ENCODE assay signal across 8 cellular contexts in genomic region chr22:46148885-46149492, GRCh38. TPM values are rescaled to one million over a fixed set of nuclear protein-coding genes. Genes with fewer than 3 reads are reported as not detected.
DNase-seq lines count a peak whose midpoint lies in the region; ATAC-seq, FAIRE-seq and TF ChIP-seq lines count a peak whose summit lies in the region.

No MANE protein-coding gene starts in this region.

- H3K4me3 ChIP-seq in GM06990 (replicated peaks; ENCODE audit: low read depth, low read length) (peak overlapping the region; percentile 74), foreskin fibroblast (ENCODE audit: low read depth in 1 of 2, low read length in 2 of 2) (peak overlapping the region; percentile 61 to 70), psoas muscle (peak overlapping the region; percentile 94)

- peaks cover 44% of the 10 kb centered on the region for H3K4me1 ChIP-seq in psoas muscle

- no peak for ATAC-seq in psoas muscle

- H3K36me3 ChIP-seq in GM06990 (ENCODE audit: control insufficient read depth, insufficient read depth, low read length) (no peaks in the 10 kb centered on the region), psoas muscle (ENCODE audit: insufficient read depth in 1 of 2, low read depth in 1 of 2) (peaks cover 0 to 18% of the 10 kb centered on the region in 2 donors)

- H3K27me3 Mint-ChIP-seq in T-helper 1 cell treated with Interleukin-12 subunit alpha and Interleukin-12 subunit beta and Interleukin-4 antibody, amounts not matched to agents 30 μg/mL and 1 μg/mL, for 36 hours (ENCODE audit: low read depth), result peaks cover 42% of the 10 kb centered on the region

- intact Hi-C loops in psoas muscle (cut with DNase I), result loop anchor here (5.0 kb wide), 4 partner anchors 98 to 148 kb away; partner anchors contain the start of genes CDPF1 (in 1 of the 2) and GTSE1 (in 1 of the 2)

- H3K9me3 Mint-ChIP-seq in T-helper 1 cell treated with Interleukin-12 subunit alpha and Interleukin-12 subunit beta and Interleukin-4 antibody, amounts not matched to agents 30 μg/mL and 1 μg/mL, for 36 hours, result no peaks in the 10 kb centered on the region

- peaks cover 2% of the 10 kb centered on the region for H3K36me3 Mint-ChIP-seq in T-helper 1 cell treated with Interleukin-12 subunit alpha and Interleukin-12 subunit beta and Interleukin-4 antibody, amounts not matched to agents 30 μg/mL and 1 μg/mL, for 36 hours (ENCODE audit: low read depth)

- H3K9me3 ChIP-seq in psoas muscle, result no peaks in the 10 kb centered on the region

- H3K4me1 Mint-ChIP-seq in T-helper 1 cell treated with Interleukin-12 subunit alpha and Interleukin-12 subunit beta and Interleukin-4 antibody, amounts not matched to agents 30 μg/mL and 1 μg/mL, for 36 hours (ENCODE audit: low read depth), result peaks cover 12% of the 10 kb centered on the region

- TF ChIP-seq CTCF in GM06990 (IDR thresholded peaks at IDR 0.05; ENCODE audit: insufficient read depth, low read length, poor library complexity, severe bottlenecking), result no peak
- no peak for TF ChIP-seq CTCF in foreskin fibroblast (IDR thresholded peaks at IDR 0.05; ENCODE audit: low read depth, low read length)
- no peak for TF ChIP-seq CTCF in psoas muscle (IDR thresholded peaks at IDR 0.05)

- H3K27ac ChIP-seq in psoas muscle, result peak overlapping the region; percentile 93

- FAIRE-seq in frontal cortex (lab: Jason Lieb, UNC), result no peak

- H3K4me3 Mint-ChIP-seq in T-helper 1 cell treated with Interleukin-12 subunit alpha and Interleukin-12 subunit beta and Interleukin-4 antibody, amounts not matched to agents 30 μg/mL and 1 μg/mL, for 36 hours, result peak overlapping the region; percentile 81

- peak overlapping the region; percentile 83 for H3K27ac Mint-ChIP-seq in T-helper 1 cell treated with Interleukin-12 subunit alpha and Interleukin-12 subunit beta and Interleukin-4 antibody, amounts not matched to agents 30 μg/mL and 1 μg/mL, for 36 hours

- 23 to 29% (median 29%) methylated on average over 10 of the region's 10 CpGs for WGBS in psoas muscle, 3 donors

- DNase-seq in GM06990 (ENCODE audit: extremely low read depth, insufficient read length), result no peak
- DNase-seq in foreskin fibroblast, result no peak
- DNase-seq in psoas muscle, result no peak
- no peak for DNase-seq in NCI-H69 (lab: John Stamatoyannopoulos, UW)
- DNase-seq in UCSD-AML1 (lab: John Stamatoyannopoulos, UW; ENCODE audit: unreplicated experiment), result no peak
- no peak for DNase-seq in frontal cortex (ENCODE audit: low spot score in 2 of 2)
- DNase-seq in hepatic stellate cell (ENCODE audit: low spot score), result no peak

- H3K27me3 ChIP-seq in GM06990 (replicated peaks; ENCODE audit: control insufficient read depth, insufficient read depth, low read length) (peaks cover 2% of the 10 kb centered on the region; the same call in 1 of the 2 replicates), psoas muscle (ENCODE audit: insufficient read depth in 3 of 3, low read length in 2 of 3) (no peaks in the 10 kb centered on the region)

RNA-seq across cellular contexts. Expression of gene PPARA, which starts 1.3 kb away (rescaled TPM):
- 10 to 100 TPM; 37.3 to 55.8 (median 46.2) TPM for total RNA-seq in psoas muscle
- polyA plus RNA-seq in psoas muscle, result 10 to 100 TPM; 11.0 to 30.6 (median 12.1) TPM
- total RNA-seq in frontal cortex, result 4.9 TPM
